8 cellular contexts compared by ENCODE assay signal in the genomic region with DNA sequence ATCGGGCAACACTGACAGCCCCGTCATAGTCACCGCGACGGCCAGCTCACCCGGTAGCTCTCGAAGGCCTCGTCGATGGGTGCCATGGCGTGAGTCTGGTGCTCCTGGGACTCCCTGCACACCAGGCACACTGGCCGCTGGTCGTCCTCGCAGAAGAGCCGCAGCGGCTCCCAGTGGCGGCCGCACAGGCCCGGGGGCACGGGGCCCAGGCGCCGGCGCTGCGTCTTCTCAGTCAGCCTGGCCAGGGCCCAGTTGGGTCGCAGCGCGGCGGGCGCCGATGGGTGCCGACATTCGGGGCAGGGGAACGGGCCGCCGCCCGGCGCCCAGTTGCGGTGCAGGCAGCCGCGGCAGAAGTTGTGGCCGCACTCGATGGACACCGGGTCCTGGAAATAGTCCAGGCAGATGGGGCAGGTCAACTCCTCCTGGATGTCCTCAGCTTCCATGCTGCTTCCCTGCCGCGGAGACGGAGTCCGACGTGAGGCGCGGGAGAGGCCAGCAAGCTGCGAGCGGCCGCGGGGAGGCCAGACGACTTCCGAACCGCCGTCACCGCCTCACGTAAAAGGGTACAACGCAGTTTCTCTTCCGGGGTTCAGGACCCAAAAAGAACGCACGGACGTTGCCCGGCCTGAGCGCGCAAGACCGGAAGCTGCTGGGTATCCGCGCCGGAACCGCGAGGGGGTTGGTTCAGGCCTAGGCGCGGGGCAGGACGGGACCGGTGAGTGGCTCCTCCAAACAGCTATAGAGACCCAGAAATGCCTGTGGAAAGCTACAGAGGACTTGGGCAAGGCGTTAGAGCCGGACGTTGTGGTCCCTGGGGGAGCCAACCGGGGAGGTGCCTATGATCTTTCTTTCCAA. TPM values are rescaled to one million over a fixed set of nuclear protein-coding genes. Genes with fewer than 3 reads are reported as not detected.
DNase-seq lines count a peak whose midpoint lies in the region; ATAC-seq and TF ChIP-seq lines count a peak whose summit lies in the region.

A gene with protein sequence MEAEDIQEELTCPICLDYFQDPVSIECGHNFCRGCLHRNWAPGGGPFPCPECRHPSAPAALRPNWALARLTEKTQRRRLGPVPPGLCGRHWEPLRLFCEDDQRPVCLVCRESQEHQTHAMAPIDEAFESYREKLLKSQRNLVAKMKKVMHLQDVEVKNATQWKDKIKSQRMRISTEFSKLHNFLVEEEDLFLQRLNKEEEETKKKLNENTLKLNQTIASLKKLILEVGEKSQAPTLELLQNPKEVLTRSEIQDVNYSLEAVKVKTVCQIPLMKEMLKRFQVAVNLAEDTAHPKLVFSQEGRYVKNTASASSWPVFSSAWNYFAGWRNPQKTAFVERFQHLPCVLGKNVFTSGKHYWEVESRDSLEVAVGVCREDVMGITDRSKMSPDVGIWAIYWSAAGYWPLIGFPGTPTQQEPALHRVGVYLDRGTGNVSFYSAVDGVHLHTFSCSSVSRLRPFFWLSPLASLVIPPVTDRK (minus strand): TSS at position 572 of the 855 bp plus-strand sequence. CDS start 129 bp downstream, at position 443.

- H3F3A ChIP-seq in GM23248 (ENCODE audit: insufficient read depth): peaks cover 19% of the 10 kb centered on the region; the same call in 1 of the 2 replicates

- H3K36me3 ChIP-seq in GM23248 (ENCODE audit: low read depth) (peaks cover 3% of the 10 kb centered on the region; the same call in 1 of the 2 replicates), RWPE2 (ENCODE audit: low read depth) (peaks cover 30% of the 10 kb centered on the region), neuronal stem cell (replicated peaks in 1 of 2; ENCODE audit: control insufficient read depth in 2 of 2, insufficient read depth in 2 of 2, low read length in 2 of 2) (no peaks in the 10 kb centered on the region)

- peaks cover 61% of the 10 kb centered on the region for H3K79me2 ChIP-seq in GM23248 (ENCODE audit: insufficient read depth)

- TF ChIP-seq CTCF in RWPE2 (IDR thresholded peaks at IDR 0.05; ENCODE audit: poor library complexity, severe bottlenecking) (peak; percentile 39), fibroblast of the aortic adventitia (IDR thresholded peaks at IDR 0.05; ENCODE audit: insufficient read depth, low read length) (peak; percentile 13), subcutaneous adipose tissue (IDR thresholded peaks at IDR 0.05; ENCODE audit: low read depth) (no peak)

- H3K4me1 ChIP-seq in GM23248 (ENCODE audit: insufficient read depth): peaks cover 28% of the 10 kb centered on the region
- H3K4me1 ChIP-seq in RWPE2 (ENCODE audit: insufficient read depth, poor library complexity, severe bottlenecking): peaks cover 12% of the 10 kb centered on the region
- H3K4me1 ChIP-seq in neuronal stem cell (ENCODE audit: control insufficient read depth in 2 of 2, insufficient read depth in 1 of 2, low read depth in 1 of 2, low read length in 2 of 2): no peaks in the 10 kb centered on the region

- H3K4me2 ChIP-seq in GM23248 (ENCODE audit: unreplicated experiment) (peak within 1 kb of the TSS; percentile 98), neuronal stem cell (ENCODE audit: insufficient read depth, low read length, poor library complexity, severe bottlenecking) (no peak within 1 kb of the TSS)

- H3K9me2 ChIP-seq in GM23248 (ENCODE audit: insufficient read depth): no peaks in the 10 kb centered on the region

- peak within 1 kb of the TSS; percentile 86 for H3K4me3 ChIP-seq in GM23248
- peak within 1 kb of the TSS; percentile 59 for H3K4me3 ChIP-seq in RWPE2 (ENCODE audit: severe bottlenecking)
- peak within 1 kb of the TSS; percentile 89 for H3K4me3 ChIP-seq in fibroblast of the aortic adventitia (ENCODE audit: low read depth, low read length)
- H3K4me3 ChIP-seq in neuronal stem cell (ENCODE audit: low read length in 2 of 2): peak within 1 kb of the TSS in 1 of 2 donors; percentile 82

- H2AK5ac ChIP-seq in neuronal stem cell (ENCODE audit: low read depth, low read length): peak within 1 kb of the TSS; percentile 38

- H2AFZ ChIP-seq in GM23248 (peak within 1 kb of the TSS; percentile 98), neuronal stem cell (ENCODE audit: low read length) (no peak within 1 kb of the TSS)

- no peak within 1 kb of the TSS for H2BK5ac ChIP-seq in neuronal stem cell (ENCODE audit: low read length)

- H3K79me1 ChIP-seq in neuronal stem cell (ENCODE audit: low read depth, low read length): no peaks in the 10 kb centered on the region

- WGBS in GM23248 (ENCODE audit: low coverage in 1 of 2, low lambda C conversion rate in 2 of 2, missing lambda C conversion rate in 2 of 2), 2 experiments: 1% methylated on average over 80 to 81 of the region's 81 CpGs
- WGBS in neuronal stem cell (ENCODE audit: extremely low coverage in 2 of 2, insufficient read length in 2 of 2, insufficient replicate concordance in 1 of 2), 2 donors: no CpG with 5 or more reads among the region's 81 CpGs

- H2BK12ac ChIP-seq in neuronal stem cell (ENCODE audit: low read length): no peak within 1 kb of the TSS

- H2BK15ac ChIP-seq in neuronal stem cell (ENCODE audit: low read length): no peak within 1 kb of the TSS

- peak; percentile 94 for DNase-seq in EH (ENCODE audit: low read depth)
- DNase-seq in GM23248: peak; percentile 96
- DNase-seq in Kasumi-1 (lab: John Stamatoyannopoulos, UW): peak; percentile 92 to 94
- peak; percentile 88 for DNase-seq in RWPE2 (ENCODE audit: low spot score)
- DNase-seq in activated T-helper 9 cell treated with anti-CD3 and anti-CD28 coated beads, Interleukin-2, amount 50 U/mL, for 16 hours (ENCODE audit: low read depth): peak; percentile 87
- peak; percentile 92 for DNase-seq in fibroblast of the aortic adventitia (ENCODE audit: low read depth)
- DNase-seq in neuronal stem cell (ENCODE audit: low spot score): peak; percentile 9

- H3K27ac ChIP-seq in GM23248 (peak within 1 kb of the TSS; percentile 82), RWPE2 (ENCODE audit: poor library complexity, severe bottlenecking) (peak within 1 kb of the TSS; percentile 51), neuronal stem cell (replicated peaks; ENCODE audit: low read length) (peak within 1 kb of the TSS; percentile 23)

- no peak within 1 kb of the TSS for H4K8ac ChIP-seq in neuronal stem cell (ENCODE audit: low read depth, low read length)

- H3K27me3 ChIP-seq in GM23248 (replicated peaks; ENCODE audit: insufficient read depth): no peaks in the 10 kb centered on the region
- H3K27me3 ChIP-seq in RWPE2 (ENCODE audit: insufficient read depth, poor library complexity, severe bottlenecking): no peaks in the 10 kb centered on the region
- no peaks in the 10 kb centered on the region for H3K27me3 ChIP-seq in neuronal stem cell (ENCODE audit: control insufficient read depth in 3 of 3, insufficient read depth in 3 of 3, low read depth in 1 of 3, low read length in 3 of 3)

- H3K9ac ChIP-seq in GM23248: peak within 1 kb of the TSS; percentile 88
- H3K9ac ChIP-seq in neuronal stem cell (ENCODE audit: low read depth, low read length, poor library complexity): peak within 1 kb of the TSS; percentile 33

- ATAC-seq in RWPE2 (ENCODE audit: low read depth): peak; percentile 98

- H3K18ac ChIP-seq in neuronal stem cell (ENCODE audit: low read length): peak within 1 kb of the TSS; percentile 53

- no peak within 1 kb of the TSS for H3K4ac ChIP-seq in neuronal stem cell (ENCODE audit: low read length)

- no peak within 1 kb of the TSS for H3K14ac ChIP-seq in neuronal stem cell (ENCODE audit: low read length)

- no peaks in the 10 kb centered on the region for H3K9me3 ChIP-seq in GM23248 (ENCODE audit: low read depth)
- H3K9me3 ChIP-seq in RWPE2 (ENCODE audit: severe bottlenecking): no peaks in the 10 kb centered on the region
- H3K9me3 ChIP-seq in neuronal stem cell (replicated peaks in 1 of 2; ENCODE audit: control insufficient read depth in 2 of 2, insufficient read depth in 1 of 2, low read depth in 1 of 2, low read length in 2 of 2): peaks cover 3 to 5% of the 10 kb centered on the region in 2 donors

- no peaks in the 10 kb centered on the region for H4K20me1 ChIP-seq in GM23248 (ENCODE audit: insufficient read depth)

- H2BK120ac ChIP-seq in neuronal stem cell (ENCODE audit: low read depth, low read length): no peak within 1 kb of the TSS

- no peak within 1 kb of the TSS for H4K91ac ChIP-seq in neuronal stem cell (ENCODE audit: low read depth, low read length, poor library complexity)

- in situ Hi-C loops in GM23248 (cut with MboI): no loop called here

- peak within 1 kb of the TSS; percentile 92 for H3K23ac ChIP-seq in neuronal stem cell (ENCODE audit: low read depth, low read length, poor library complexity)

RNA-seq across cellular contexts. Expression of the gene that starts here (rescaled TPM):
- 27.2 and 34.5 TPM in 2 replicates for total RNA-seq in GM23248 (2014; rRNA removed; shearing (Covaris generic))
- polyA plus RNA-seq in GM23248 (2016; fragmentation: Nextera tagmentation; extraction: Ambion mirVana): 20.2 and 22.6 TPM in 2 replicates
- total RNA-seq in fibroblast of the aortic adventitia (ENCODE audit: low replicate concordance) (26.3 and 34.8 TPM in 2 replicates), subcutaneous adipose tissue (10 to 100 TPM; 33.5 to 50.5 (median 42.0) TPM)
- 1.4 TPM for polyA plus RNA-seq in neuronal stem cell (2013, experiment 1 of 2)
- polyA plus RNA-seq in neuronal stem cell (2013, experiment 2 of 2): 1.4 TPM

Comparison
In these comparisons a context has a peak if more than half of its experiments do, and no peak if none do; other contexts are left out.
1. DNase-seq: peak in every context shown above with its lines; median percentile 96 in GM23248; 94 in EH; 93 in Kasumi-1; 92 in fibroblast of the aortic adventitia; 88 in RWPE2; 87 in activated T-helper 9 cell treated with anti-CD3 and anti-CD28 coated beads, Interleukin-2, amount 50 U/mL, for 16 hours; 9 in neuronal stem cell.
2. H3K27ac ChIP-seq: peak in every context shown above with its lines; median percentile 82 in GM23248; 51 in RWPE2; 23 in neuronal stem cell.